In genomic region chr4:145731026-145731425, GRCh38 we compare ENCODE assay signal across 11 cellular contexts. TPM values are rescaled to one million over a fixed set of nuclear protein-coding genes. Genes with fewer than 3 reads are reported as not detected.
DNase-seq lines count a peak whose midpoint lies in the region; ATAC-seq lines count a peak whose summit lies in the region.
"Had no signal": no experiment of that assay in that cellular context is flagged by ENCODE, and none has a peak within 500 bp of the region (broad histone marks: within the 10 kb centered on the region; RNA-seq: fewer than 3 reads in every experiment).

No MANE protein-coding gene starts in this region.

- no peaks in the 10 kb centered on the region for H3K9me3 ChIP-seq in skeletal muscle satellite cell (replicated peaks; ENCODE audit: low read length)
- H3K9me3 ChIP-seq: esophagus muscularis mucosa, ovary had no signal

- H3K4me2 ChIP-seq in skeletal muscle satellite cell (ENCODE audit: low read length): peak overlapping the region; percentile 34

- H3K4me3 ChIP-seq in skeletal muscle satellite cell (ENCODE audit: low read length): no peak overlapping the region
- H3K4me3 ChIP-seq: esophagus muscularis mucosa, ovary had no signal

- H3K27me3 ChIP-seq in skeletal muscle satellite cell (ENCODE audit: control insufficient read depth, insufficient read depth, low read length): no peaks in the 10 kb centered on the region
- H3K27me3 ChIP-seq: esophagus muscularis mucosa, ovary had no signal

- H3K4me1 ChIP-seq in skeletal muscle satellite cell (ENCODE audit: control insufficient read depth, insufficient read depth, low read length): peaks cover 34% of the 10 kb centered on the region

- ATAC-seq in HG03280 (IDR thresholded peaks at IDR 0.05; ENCODE audit: unreplicated experiment) (no peak), left ventricle myocardium superior (no peak)

- no peak overlapping the region for H3K9ac ChIP-seq in skeletal muscle satellite cell (ENCODE audit: low read depth, low read length)

- intact Hi-C loops in left ventricle myocardium superior (cut with micrococcal nuclease): no loop called here

- no peaks in the 10 kb centered on the region for H3K36me3 ChIP-seq in skeletal muscle satellite cell (ENCODE audit: insufficient read depth, low read length)
- H3K36me3 ChIP-seq: esophagus muscularis mucosa, ovary had no signal

- DNase-seq in NCI-H2107 treated with DMSO at 0.1 percent for 48 hours (lab: John Stamatoyannopoulos, UW; ENCODE audit: unreplicated experiment): peak; percentile 38
- no peak for DNase-seq in NCI-H2107 (lab: John Stamatoyannopoulos, UW)
- DNase-seq in NCI-H526 treated with DMSO at 0.1 percent for 48 hours (lab: John Stamatoyannopoulos, UW): peak; percentile 57
- peak; percentile 95 for DNase-seq in glomerular visceral epithelial cell (ENCODE audit: extremely low spot score)
- DNase-seq in stimulated activated naive CD4-positive, alpha-beta T cell (lab: John Stamatoyannopoulos, UW): no peak
- DNase-seq in left ventricle myocardium superior: no peak
- DNase-seq: activated naive CD4-positive, alpha-beta T cell; ovary had no signal

RNA-seq across cellular contexts. Expression of gene C4orf51, which starts 51.1 kb away (rescaled TPM):
- not detected in 2 replicates for total RNA-seq in skeletal muscle satellite cell (2012; rRNA removed)
- total RNA-seq in left ventricle myocardium superior: not detected
- total RNA-seq: esophagus muscularis mucosa, ovary had no signal

Comparison
In these comparisons a context has a peak if more than half of its experiments do, and no peak if none do; other contexts are left out.
1. DNase-seq: peak in NCI-H2107 treated with DMSO at 0.1 percent for 48 hours (single experiment), NCI-H526 treated with DMSO at 0.1 percent for 48 hours (single experiment) and glomerular visceral epithelial cell (single experiment); none in NCI-H2107 (single experiment), stimulated activated naive CD4-positive, alpha-beta T cell (0 of 6) and left ventricle myocardium superior (single experiment).